Comparison of ENCODE assay signal across 20 cellular contexts in genomic region chr2:110713508-110714362, GRCh38. TPM values are rescaled to one million over a fixed set of nuclear protein-coding genes. Genes with fewer than 3 reads are reported as not detected.
DNase-seq lines count a peak whose midpoint lies in the region; ATAC-seq and TF ChIP-seq lines count a peak whose summit lies in the region.
"Had no signal": no experiment of that assay in that cellular context is flagged by ENCODE, and none has a peak within 500 bp of the region (broad histone marks: within the 10 kb centered on the region; RNA-seq: fewer than 3 reads in every experiment).

No MANE protein-coding gene starts in this region.

- H3K9me3 ChIP-seq in GM23248 (ENCODE audit: low read depth) (no peaks in the 10 kb centered on the region), Panc1 (ENCODE audit: control insufficient read depth, insufficient read depth, low read depth, low read length) (no peaks in the 10 kb centered on the region), gastroesophageal sphincter (no peaks in the 10 kb centered on the region)
- H3K9me3 ChIP-seq: BLaER1 treated with 17β-estradiol and CSF1 and Interleukin-3, amounts not matched to agents 10 nM and 100 nM; neutrophil; testis had no signal

- CTCF ChIA-PET in Panc1 (lab: Charles Lee), result no interaction called here

- no peak for ATAC-seq in Panc1
- no peak for ATAC-seq in HG03457 (IDR thresholded peaks at IDR 0.05; ENCODE audit: unreplicated experiment)
- ATAC-seq in gastroesophageal sphincter, result no peak
- ATAC-seq in GM19035 (IDR thresholded peaks at IDR 0.05; ENCODE audit: unreplicated experiment), result no peak
- ATAC-seq: SK-N-SH treated with all-trans-retinoic acid at 6 μM for 48 hours had no signal

- intact Hi-C loops in Panc1 (cut with micrococcal nuclease; ENCODE audit: unreplicated experiment), result no loop called here

- WGBS in GM23248 (ENCODE audit: low coverage in 1 of 2, low lambda C conversion rate in 2 of 2, missing lambda C conversion rate in 2 of 2), 2 experiments, result 59 to 67% methylated on average over 6 of the region's 6 CpGs
- WGBS in gastroesophageal sphincter (ENCODE audit: low coverage in 1 of 2), 2 donors, result 79 to 86% methylated on average over 4 to 5 of the region's 6 CpGs

- H3K4me1 ChIP-seq in GM23248 (ENCODE audit: insufficient read depth) (peaks cover 15% of the 10 kb centered on the region), Panc1 (ENCODE audit: control insufficient read depth, insufficient read depth, low read length) (no peaks in the 10 kb centered on the region), gastroesophageal sphincter (peaks cover 0 to 18% (median 6%) of the 10 kb centered on the region in 3 donors)
- H3K4me1 ChIP-seq: testis had no signal

- POLR2A ChIA-PET in Panc1 (lab: Charles Lee), result no interaction called here

- H4K20me1 ChIP-seq in GM23248 (ENCODE audit: insufficient read depth), result no peaks in the 10 kb centered on the region
- H4K20me1 ChIP-seq: BLaER1 treated with 17β-estradiol and CSF1 and Interleukin-3, amounts not matched to agents 10 nM and 100 nM had no signal

- H3K4me2 ChIP-seq in GM23248 (ENCODE audit: unreplicated experiment), result no peak overlapping the region
- H3K4me2 ChIP-seq: BLaER1 treated with 17β-estradiol and CSF1 and Interleukin-3, amounts not matched to agents 10 nM and 100 nM had no signal

- H3K27me3 ChIP-seq in GM23248 (replicated peaks; ENCODE audit: insufficient read depth) (peaks cover 63% of the 10 kb centered on the region), Panc1 (ENCODE audit: control insufficient read depth, insufficient read depth, low read length) (peaks cover 14% of the 10 kb centered on the region), kidney epithelial cell (ENCODE audit: control insufficient read depth, insufficient read depth, low read length) (peaks cover 2% of the 10 kb centered on the region), gastroesophageal sphincter (peaks cover 12% of the 10 kb centered on the region)
- H3K27me3 ChIP-seq: BLaER1 treated with 17β-estradiol and CSF1 and Interleukin-3, amounts not matched to agents 10 nM and 100 nM; neutrophil; testis had no signal

- no TSS peak for BruUV-seq in Panc1 (replicated peaks; lab: Mats Ljungman, UMichigan)

- in situ Hi-C loops in GM23248 (cut with MboI), result no loop called here
- in situ Hi-C loops in Panc1 (cut with HindIII; ENCODE audit: low pct_unique_long_range_greater_than_20kb, low sequenced_read_pairs), result no loop called here

- H3K27ac ChIP-seq in GM23248 (no peak overlapping the region), Panc1 (ENCODE audit: low read length) (no peak overlapping the region), gastroesophageal sphincter (no peak overlapping the region)
- H3K27ac ChIP-seq: BLaER1 treated with 17β-estradiol and CSF1 and Interleukin-3, amounts not matched to agents 10 nM and 100 nM; testis; WERI-Rb-1 had no signal

- TF ChIP-seq EP300 in gastroesophageal sphincter (IDR thresholded peaks at IDR 0.05), result no peak

- H3F3A ChIP-seq in GM23248 (ENCODE audit: insufficient read depth), result no peaks in the 10 kb centered on the region; the same call in 1 of the 2 replicates

- no peak for TF ChIP-seq CTCF in Panc1 (IDR thresholded peaks at IDR 0.05)
- no peak for TF ChIP-seq CTCF in kidney epithelial cell (IDR thresholded peaks at IDR 0.05; ENCODE audit: insufficient read depth, low read length, poor library complexity, severe bottlenecking)
- TF ChIP-seq CTCF in gastroesophageal sphincter (IDR thresholded peaks at IDR 0.05), result no peak

- H3K9ac ChIP-seq in GM23248, result no peak overlapping the region
- H3K9ac ChIP-seq: BLaER1 treated with 17β-estradiol and CSF1 and Interleukin-3, amounts not matched to agents 10 nM and 100 nM had no signal

- H2AFZ ChIP-seq in GM23248, result no peak overlapping the region

- H3K9me2 ChIP-seq in GM23248 (ENCODE audit: insufficient read depth), result no peaks in the 10 kb centered on the region

- no peak for TF ChIP-seq POLR2A in gastroesophageal sphincter (IDR thresholded peaks at IDR 0.05)

- DNase-seq in DMS53 (lab: John Stamatoyannopoulos, UW) (peak; percentile 95), GM23248 (peak; percentile 10), Panc1 (ENCODE audit: low read depth, low spot score) (peak; percentile 12), kidney epithelial cell (ENCODE audit: low read depth) (peak; percentile 25), nucleus accumbens (lab: John Stamatoyannopoulos, UW) (no peak)
- DNase-seq: effector CD4-positive, alpha-beta T cell; GDM1; KBM-7; NCI-H187 treated with DMSO at 0.1 percent for 48 hours; testis; WERI-Rb-1 had no signal

- H3K36me3 ChIP-seq in GM23248 (ENCODE audit: low read depth) (no peaks in the 10 kb centered on the region), Panc1 (ENCODE audit: control insufficient read depth, insufficient read depth, low read length) (no peaks in the 10 kb centered on the region; the same call in 1 of the 2 replicates), kidney epithelial cell (ENCODE audit: control insufficient read depth, insufficient read depth, low read length) (no peaks in the 10 kb centered on the region), gastroesophageal sphincter (no peaks in the 10 kb centered on the region)
- H3K36me3 ChIP-seq: BLaER1 treated with 17β-estradiol and CSF1 and Interleukin-3, amounts not matched to agents 10 nM and 100 nM; neutrophil; WERI-Rb-1 had no signal

- H3K79me2 ChIP-seq in GM23248 (ENCODE audit: insufficient read depth), result no peaks in the 10 kb centered on the region

- H3K4me3 ChIP-seq in GM23248, result no peak overlapping the region
- no peak overlapping the region for H3K4me3 ChIP-seq in Panc1 (ENCODE audit: low read depth in 2 of 2, low read length in 2 of 2)
- H3K4me3 ChIP-seq in kidney epithelial cell (ENCODE audit: low read depth, low read length), result no peak overlapping the region
- H3K4me3 ChIP-seq in gastroesophageal sphincter, result no peak overlapping the region
- H3K4me3 ChIP-seq: BLaER1 treated with 17β-estradiol and CSF1 and Interleukin-3, amounts not matched to agents 10 nM and 100 nM; testis had no signal

RNA-seq across cellular contexts. Expression of gene ACOXL, which starts 18.6 kb away (rescaled TPM):
- total RNA-seq in GM23248 (2014; rRNA removed; shearing (Covaris generic)), result not detected in 2 replicates
- polyA plus RNA-seq in GM23248 (2016; fragmentation: Nextera tagmentation; extraction: Ambion mirVana), result not detected in 2 replicates
- total RNA-seq in Panc1 (2021; ENCODE audit: unreplicated experiment) (4.9 TPM), kidney epithelial cell (0.58 and 1.6 TPM in 2 replicates), gastroesophageal sphincter (not detected)
- 6.7 TPM for polyA plus RNA-seq in Panc1 (2012; ENCODE audit: insufficient read length)
- total RNA-seq: glomerular endothelial cell, liver, skeletal muscle tissue had no signal

RNA-seq across cellular contexts. Expression of gene BUB1, which starts 35.9 kb away (rescaled TPM):
- 16.3 and 21.3 TPM in 2 replicates for total RNA-seq in GM23248 (2014; rRNA removed; shearing (Covaris generic))
- polyA plus RNA-seq in GM23248 (2016; fragmentation: Nextera tagmentation; extraction: Ambion mirVana), result 13.0 and 14.0 TPM in 2 replicates
- total RNA-seq in Panc1 (2021; ENCODE audit: unreplicated experiment) (91.2 TPM), kidney epithelial cell (10.2 TPM in 2 replicates), gastroesophageal sphincter (1 to 10 TPM in 2 of 4 donors, under 1 TPM in 1, not detected in 1; 0.40 to 2.3 (median 1.0) TPM)
- 28.6 TPM for polyA plus RNA-seq in Panc1 (2012; ENCODE audit: insufficient read length)

Comparison
In these comparisons a context has a peak if more than half of its experiments do, and no peak if none do; other contexts are left out.
1. DNase-seq: peak in DMS53 (single experiment), GM23248 (single experiment), Panc1 (single experiment) and kidney epithelial cell (single experiment); none in nucleus accumbens (0 of 56).